1 cellular context compared by ENCODE assay signal in the genomic region with DNA sequence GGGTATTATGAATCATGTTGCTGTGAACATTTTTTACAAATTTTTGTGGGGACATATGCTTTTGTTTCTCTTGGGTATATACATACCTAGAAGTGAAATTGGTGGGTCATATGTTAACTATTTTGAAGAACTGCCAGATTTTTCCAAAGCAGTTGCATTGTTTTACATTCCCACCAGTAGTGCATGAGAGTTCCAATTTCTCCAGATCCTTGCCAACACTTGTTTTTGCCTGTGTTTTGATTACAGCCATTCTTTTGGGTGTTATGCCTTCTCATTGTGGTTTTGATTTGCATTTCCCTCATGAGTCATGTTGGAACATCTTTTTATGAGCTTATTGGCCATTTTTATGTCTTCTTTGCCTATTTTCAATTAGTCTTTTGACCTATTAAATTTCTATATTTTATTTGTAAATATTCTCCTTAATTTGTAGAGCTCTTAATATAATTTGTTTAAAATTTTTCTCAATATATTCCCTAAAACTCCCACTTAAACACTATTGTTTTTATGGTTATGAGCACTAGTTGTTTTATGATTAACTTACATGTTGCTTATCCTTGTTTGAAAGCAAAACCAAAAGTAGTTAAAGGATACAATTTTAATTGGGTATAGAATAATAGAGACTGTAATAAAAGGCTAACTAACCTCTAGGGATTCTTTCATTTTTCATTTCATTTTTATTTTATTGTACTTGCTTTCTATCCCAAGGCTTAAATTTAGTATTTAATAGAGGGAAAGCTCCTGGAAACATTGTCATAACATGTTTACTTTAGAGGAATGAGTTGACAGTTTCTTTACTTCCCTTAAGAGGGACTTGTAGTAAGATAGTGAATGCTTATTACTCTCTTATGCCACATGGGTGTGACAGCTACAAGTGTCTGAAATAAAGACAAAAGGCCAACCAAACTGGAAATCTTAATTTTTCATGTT.
A peak's percentile ranks its signal among the peaks of the same experiment; 100 is the strongest.
TF ChIP-seq lines count a peak whose summit lies in the region.

No MANE protein-coding gene starts in this region.

TF ChIP-seq in IMR-90, 13 proteins besides CTCF, POLR2A, EP300 and RAD21 (continued from another document):
- TF ChIP-seq, protein P1, sequence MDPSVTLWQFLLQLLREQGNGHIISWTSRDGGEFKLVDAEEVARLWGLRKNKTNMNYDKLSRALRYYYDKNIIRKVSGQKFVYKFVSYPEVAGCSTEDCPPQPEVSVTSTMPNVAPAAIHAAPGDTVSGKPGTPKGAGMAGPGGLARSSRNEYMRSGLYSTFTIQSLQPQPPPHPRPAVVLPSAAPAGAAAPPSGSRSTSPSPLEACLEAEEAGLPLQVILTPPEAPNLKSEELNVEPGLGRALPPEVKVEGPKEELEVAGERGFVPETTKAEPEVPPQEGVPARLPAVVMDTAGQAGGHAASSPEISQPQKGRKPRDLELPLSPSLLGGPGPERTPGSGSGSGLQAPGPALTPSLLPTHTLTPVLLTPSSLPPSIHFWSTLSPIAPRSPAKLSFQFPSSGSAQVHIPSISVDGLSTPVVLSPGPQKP (IDR thresholded peaks at IDR 0.05; ENCODE audit: borderline replicate concordance, low read depth, low read length), result no peak
- TF ChIP-seq FOS (IDR thresholded peaks at IDR 0.05; ENCODE audit: low read depth, low read length) (peak; percentile 57), RFX5 (IDR thresholded peaks at IDR 0.05; ENCODE audit: low read depth, low read length) (no peak), CEBPB (IDR thresholded peaks at IDR 0.05; ENCODE audit: low read depth, low read length) (peak; percentile 20; the same call in 1 of the 2 replicates), RCOR1 (IDR thresholded peaks at IDR 0.05; ENCODE audit: insufficient replicate concordance, low read length) (no peak), SMC3 (IDR thresholded peaks at IDR 0.05; ENCODE audit: low read depth, low read length) (no peak), CHD1 (IDR thresholded peaks at IDR 0.05; ENCODE audit: low read depth, low read length) (no peak), BHLHE40 (IDR thresholded peaks at IDR 0.05; ENCODE audit: low read depth, low read length) (0 out of 2 replicates have a peak, but pooled peaks have one; percentile 5)
- TF ChIP-seq, protein P2, sequence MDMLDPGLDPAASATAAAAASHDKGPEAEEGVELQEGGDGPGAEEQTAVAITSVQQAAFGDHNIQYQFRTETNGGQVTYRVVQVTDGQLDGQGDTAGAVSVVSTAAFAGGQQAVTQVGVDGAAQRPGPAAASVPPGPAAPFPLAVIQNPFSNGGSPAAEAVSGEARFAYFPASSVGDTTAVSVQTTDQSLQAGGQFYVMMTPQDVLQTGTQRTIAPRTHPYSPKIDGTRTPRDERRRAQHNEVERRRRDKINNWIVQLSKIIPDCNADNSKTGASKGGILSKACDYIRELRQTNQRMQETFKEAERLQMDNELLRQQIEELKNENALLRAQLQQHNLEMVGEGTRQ (IDR thresholded peaks at IDR 0.05; ENCODE audit: low read depth, low read length), result no peak
